ENCODE assay signal across 1 cellular context in genomic region chr1:237152506-237153335, GRCh38.
TF ChIP-seq lines count a peak whose summit lies in the region.

No MANE protein-coding gene starts in this region.

TF ChIP-seq in HEK293, 187 proteins besides CTCF, POLR2A, EP300 and RAD21 (continued from another document and continues in another):
- TF ChIP-seq PRDM6 (tag by site-specific recombination; IDR thresholded peaks at IDR 0.05) (peak; percentile 91), ZNF843 (tag by site-specific recombination; IDR thresholded peaks at IDR 0.05) (peak; percentile 33; the same call in 1 of the 2 replicates), GLI4 (tag by site-specific recombination; IDR thresholded peaks at IDR 0.05) (no peak), PATZ1 (tag by site-specific recombination; IDR thresholded peaks at IDR 0.05) (peak; percentile 31; the same call in 1 of the 2 replicates), ZNF248 (tag by site-specific recombination; IDR thresholded peaks at IDR 0.05) (no peak), ZNF530 (tag by site-specific recombination; IDR thresholded peaks at IDR 0.05; ENCODE audit: low read depth) (0 out of 2 replicates have a peak, but pooled peaks have one; percentile 34), SCRT2 (tag by site-specific recombination; IDR thresholded peaks at IDR 0.05) (peak; percentile 74), KLF16 (tag by site-specific recombination; IDR thresholded peaks at IDR 0.05) (peak; percentile 14; the same call in 1 of the 2 replicates), ZNF518A (tag by site-specific recombination; conservative IDR thresholded peaks at IDR 0.05; ENCODE audit: low read depth) (peak; percentile 48), ZNF302 (tag by site-specific recombination; IDR thresholded peaks at IDR 0.05; ENCODE audit: low read depth) (no peak), INSM2 (tag by site-specific recombination; IDR thresholded peaks at IDR 0.05) (peak; percentile 56; the same call in 1 of the 2 replicates), ZNF394 (tag by site-specific recombination; IDR thresholded peaks at IDR 0.05; ENCODE audit: borderline replicate concordance) (no peak), ZNF654 (tag by site-specific recombination; IDR thresholded peaks at IDR 0.05; ENCODE audit: low read depth) (no peak), ZNF549 (tag by site-specific recombination; IDR thresholded peaks at IDR 0.05) (no peak), ZNF423 (tag by site-specific recombination; IDR thresholded peaks at IDR 0.05) (no peak), ZNF184 (tag by site-specific recombination; IDR thresholded peaks at IDR 0.05) (peak; percentile 21; the same call in 1 of the 2 replicates), BCL6B (tag by site-specific recombination; IDR thresholded peaks at IDR 0.05) (peak; percentile 26; the same call in 1 of the 2 replicates), ZNF157 (tag by site-specific recombination; IDR thresholded peaks at IDR 0.05) (0 out of 2 replicates have a peak, but pooled peaks have one; percentile 33), YY2 (tag by site-specific recombination; IDR thresholded peaks at IDR 0.05) (0 out of 2 replicates have a peak, but pooled peaks have one; percentile 48), ZNF24 (tag by site-specific recombination; IDR thresholded peaks at IDR 0.05) (peak; percentile 77), ZBTB17 (tag by site-specific recombination; IDR thresholded peaks at IDR 0.05) (peak; percentile 50; the same call in 1 of the 2 replicates), ZNF324 (tag by site-specific recombination; IDR thresholded peaks at IDR 0.05) (peak; percentile 76; the same call in 1 of the 2 replicates), ZNF112 (tag by site-specific recombination; IDR thresholded peaks at IDR 0.05) (no peak), ZBTB26 (tag by site-specific recombination; optimal IDR thresholded peaks at IDR 0.05) (no peak), REPIN1 (tag by site-specific recombination; IDR thresholded peaks at IDR 0.05; ENCODE audit: low read depth) (0 out of 2 replicates have a peak, but pooled peaks have one; percentile 19), ZNF639 (tag by site-specific recombination; IDR thresholded peaks at IDR 0.05) (0 out of 2 replicates have a peak, but pooled peaks have one; percentile 27), ZBTB48 (tag by site-specific recombination; IDR thresholded peaks at IDR 0.05) (peak; percentile 41; the same call in 1 of the 2 replicates), OSR2 (tag by site-specific recombination; IDR thresholded peaks at IDR 0.05) (no peak), ZNF404 (tag by site-specific recombination; IDR thresholded peaks at IDR 0.05) (peak; percentile 4; the same call in 1 of the 2 replicates), ZNF138 (tag by site-specific recombination; IDR thresholded peaks at IDR 0.05; ENCODE audit: borderline replicate concordance) (no peak), ZNF677 (tag by site-specific recombination; IDR thresholded peaks at IDR 0.05) (no peak), ZNF548 (tag by site-specific recombination; IDR thresholded peaks at IDR 0.05) (0 out of 2 replicates have a peak, but pooled peaks have one; percentile 19), ZFP69B (tag by site-specific recombination; IDR thresholded peaks at IDR 0.05) (no peak), ZNF660 (tag by site-specific recombination; IDR thresholded peaks at IDR 0.05) (peak; percentile 27; the same call in 1 of the 2 replicates), ZNF366 (tag by site-specific recombination; conservative IDR thresholded peaks at IDR 0.05) (peak; percentile 88), ZNF792 (tag by site-specific recombination; IDR thresholded peaks at IDR 0.05) (no peak), ZNF221 (tag by site-specific recombination; IDR thresholded peaks at IDR 0.05; ENCODE audit: borderline replicate concordance) (no peak), ZNF555 (tag by site-specific recombination; conservative IDR thresholded peaks at IDR 0.05) (no peak), ZNF544 (tag by site-specific recombination; IDR thresholded peaks at IDR 0.05) (no peak), KLF7 (tag by site-specific recombination; IDR thresholded peaks at IDR 0.05; ENCODE audit: borderline replicate concordance) (no peak), ZNF629 (tag by site-specific recombination; IDR thresholded peaks at IDR 0.05) (0 out of 2 replicates have a peak, but pooled peaks have one; percentile 28), ZNF624 (tag by site-specific recombination; IDR thresholded peaks at IDR 0.05) (0 out of 2 replicates have a peak, but pooled peaks have one; percentile 8), ZNF132 (tag by site-specific recombination; IDR thresholded peaks at IDR 0.05; ENCODE audit: borderline replicate concordance) (no peak), ZNF707 (tag by site-specific recombination; IDR thresholded peaks at IDR 0.05) (no peak), FEZF1 (tag by site-specific recombination; IDR thresholded peaks at IDR 0.05) (peak; percentile 79), ZNF580 (tag by site-specific recombination; IDR thresholded peaks at IDR 0.05) (peak; percentile 48), ZNF398 (tag by site-specific recombination; IDR thresholded peaks at IDR 0.05) (peak; percentile 48; the same call in 1 of the 2 replicates)
